8 cellular contexts compared by ENCODE assay signal in genomic region chr1:39973503-39974135, GRCh38. TPM values are rescaled to one million over a fixed set of nuclear protein-coding genes. Genes with fewer than 3 reads are reported as not detected.
DNase-seq lines count a peak whose midpoint lies in the region; TF ChIP-seq lines count a peak whose summit lies in the region.

No MANE protein-coding gene starts in this region.

- H3K4me1 ChIP-seq in endodermal cell (ENCODE audit: control insufficient read depth, insufficient read depth, low read length): no peaks in the 10 kb centered on the region

- WGBS in endodermal cell (ENCODE audit: insufficient coverage in 1 of 2, insufficient read length in 1 of 2), 2 experiments: 49 to 51% methylated on average over 6 to 9 of the region's 9 CpGs

- peak; percentile 77 for DNase-seq in CD14-positive monocyte (ENCODE audit: low spot score)
- DNase-seq in HFFc6: peak; percentile 40
- DNase-seq in NCI-H82 (lab: John Stamatoyannopoulos, UW): peak; percentile 83
- peak; percentile 88 for DNase-seq in activated CD8-positive, alpha-beta memory T cell treated with anti-CD3 and anti-CD28 coated beads for 24 hours
- peak; percentile 93 for DNase-seq in endodermal cell
- peak; percentile 69 for DNase-seq in midbrain (lab: John Stamatoyannopoulos, UW)
- DNase-seq in stimulated activated CD8-positive, alpha-beta memory T cell treated with anti-CD3 and anti-CD28 coated beads, Interleukin-4, amount 100 ng/mL, for 4 hours (ENCODE audit: low read depth in 2 of 2, low spot score in 1 of 2): peak; percentile 44 to 63
- no peak for DNase-seq in OCI-M2 (lab: John Stamatoyannopoulos, UW; ENCODE audit: unreplicated experiment)

- TF ChIP-seq CTCF in CD14-positive monocyte (IDR thresholded peaks at IDR 0.05): peak; percentile 95
- peak; percentile 98 for TF ChIP-seq CTCF in HFFc6 (IDR thresholded peaks at IDR 0.05)
- peak; percentile 99 for TF ChIP-seq CTCF in endodermal cell (conservative IDR thresholded peaks at IDR 0.05)

- peaks cover 6% of the 10 kb centered on the region for H3K9me3 ChIP-seq in endodermal cell (ENCODE audit: control insufficient read depth, low read length)

- intact Hi-C loops in CD14-positive monocyte (cut with micrococcal nuclease): loop anchor here (1.0 to 5.0 kb wide), 4 partner anchors 54 to 157 kb away; no protein-coding TSS in a partner anchor

- no peak overlapping the region for H3K4me3 ChIP-seq in endodermal cell (ENCODE audit: low read length)

- no peak overlapping the region for H3K27ac ChIP-seq in endodermal cell (ENCODE audit: low read depth, low read length)

- H3K36me3 ChIP-seq in endodermal cell (ENCODE audit: control insufficient read depth, insufficient read depth, low read length): no peaks in the 10 kb centered on the region

- H3K36me3 Mint-ChIP-seq in CD14-positive monocyte (peaks cover 18 to 29% of the 10 kb centered on the region in 2 donors), HFFc6 (ENCODE audit: low read depth) (no peaks in the 10 kb centered on the region), endodermal cell (ENCODE audit: low read depth) (peaks cover 3% of the 10 kb centered on the region)

- H3K27me3 Mint-ChIP-seq in CD14-positive monocyte (ENCODE audit: low read depth in 3 of 3) (peaks cover 0 to 2% (median 0%) of the 10 kb centered on the region in 3 donors), HFFc6 (ENCODE audit: insufficient read depth) (peaks cover 3% of the 10 kb centered on the region), endodermal cell (ENCODE audit: insufficient read depth) (no peaks in the 10 kb centered on the region)

- H3K27ac Mint-ChIP-seq in CD14-positive monocyte (peak overlapping the region in 3 of 7 donors; percentile 8 to 27 (median 12)), HFFc6 (no peak overlapping the region), endodermal cell (no peak overlapping the region)

- H3K27me3 ChIP-seq in endodermal cell (ENCODE audit: control insufficient read depth, insufficient read depth, low read length, poor library complexity, severe bottlenecking): no peaks in the 10 kb centered on the region

- H3K4me1 Mint-ChIP-seq in CD14-positive monocyte: peaks cover 30% of the 10 kb centered on the region
- H3K4me1 Mint-ChIP-seq in HFFc6 (ENCODE audit: low read depth): peaks cover 26% of the 10 kb centered on the region
- peaks cover 4% of the 10 kb centered on the region for H3K4me1 Mint-ChIP-seq in endodermal cell

- H3K4me3 Mint-ChIP-seq in CD14-positive monocyte: peak overlapping the region in 1 of 2 donors; percentile 39
- H3K4me3 Mint-ChIP-seq in HFFc6: peak overlapping the region; percentile 30; the same call in 1 of the 2 replicates
- H3K4me3 Mint-ChIP-seq in endodermal cell: no peak overlapping the region

- H3K9ac ChIP-seq in endodermal cell (ENCODE audit: extremely low read depth, low read length, poor library complexity, severe bottlenecking): no peak overlapping the region

- H3K9me3 Mint-ChIP-seq in CD14-positive monocyte: no peaks in the 10 kb centered on the region
- H3K9me3 Mint-ChIP-seq in HFFc6: no peaks in the 10 kb centered on the region
- peaks cover 1% of the 10 kb centered on the region for H3K9me3 Mint-ChIP-seq in endodermal cell

RNA-seq across cellular contexts. Expression of gene MFSD2A, which starts 18.7 kb away (rescaled TPM):
- 1 to 10 TPM; 6.8 to 7.9 TPM for polyA plus RNA-seq in CD14-positive monocyte
- total RNA-seq in HFFc6 (2021; fragmentation: NEBNext Ultra II Directional; extraction: Animal tissue kit (Norgen Biotek cat#: 25700)): 1 to 10 TPM; 3.2 to 4.8 (median 3.5) TPM
- 1 to 10 TPM; 6.3 to 8.5 TPM for total RNA-seq in endodermal cell
- 20.2 TPM for polyA plus RNA-seq in endodermal cell (2013, experiment 1 of 2)
- 21.5 TPM for polyA plus RNA-seq in endodermal cell (2013, experiment 2 of 2)
